ENCODE assay signal across 34 cellular contexts in genomic region chr19:40103600-40103999, GRCh38.
"Had no signal": no experiment of that assay in that cellular context is flagged by ENCODE, and none has a peak within 500 bp of the region (broad histone marks: within the 10 kb centered on the region; RNA-seq: fewer than 3 reads in every experiment).

No MANE protein-coding gene starts in this region.

- ATAC-seq: activated CD8-positive, alpha-beta T cell treated with anti-CD3 and anti-CD28 coated beads for 36 hours; activated naive CD4-positive, alpha-beta T cell treated with anti-CD3 and anti-CD28 coated beads, Interleukin-2, amount 50 U/mL, for 72 hours; activated T-cell treated with anti-CD3 and anti-CD28 coated beads, Interleukin-2, amount 50 U/mL, for 4 hours; activated T-cell treated with anti-CD3 and anti-CD28 coated beads, Interleukin-2, amount 50 U/mL, for 72 hours; activated T-helper 17 cell treated with anti-CD3 and anti-CD28 coated beads, Interleukin-2, amount 50 U/mL, for 72 hours; body of pancreas had no signal

- H3K9me3 ChIP-seq: adrenal gland, body of pancreas, breast epithelium had no signal

- H3K36me3 ChIP-seq: adrenal gland, brain microvascular endothelial cell, breast epithelium had no signal

- H3K4me3 ChIP-seq: adrenal gland, body of pancreas, breast epithelium had no signal

- FAIRE-seq: astrocyte, colon, TTC549 had no signal

- DNase-seq: activated B cell treated with CpG ODN at 0.5 μM for 24 hours; activated CD4-positive, alpha-beta memory T cell treated with anti-CD3 and anti-CD28 coated beads for 36 hours; activated CD4-positive, alpha-beta T cell treated with anti-CD3 and anti-CD28 coated beads for 4 hours; activated CD4-positive, alpha-beta T cell treated with anti-CD3 and anti-CD28 coated beads, Interleukin-2, amount 10 ng/mL, durations not matched to agents 24 days and 14 days; activated CD4-positive, alpha-beta T cell treated with anti-CD3 and anti-CD28 coated beads, Interleukin-2, amount 50 U/mL, for 1 hour; activated CD4-positive, alpha-beta T cell treated with anti-CD3 and anti-CD28 coated beads, Interleukin-2, amount 50 U/mL, for 4 hours; activated CD4-positive, CD25-positive, alpha-beta regulatory T cell treated with anti-CD3 and anti-CD28 coated beads, Interleukin-2, amount 50 U/mL, for 72 hours; activated CD8-positive, alpha-beta memory T cell treated with anti-CD3 and anti-CD28 coated beads, Interleukin-2, amount 50 U/mL, for 4 hours; activated CD8-positive, alpha-beta T cell treated with anti-CD3 and anti-CD28 coated beads for 36 hours; activated effector memory CD4-positive, alpha-beta T cell treated with anti-CD3 and anti-CD28 coated beads, Interleukin-2, amount 50 U/mL, for 16 hours; activated gamma-delta T cell treated with Interleukin-2 at 50 U/mL for 16 hours; activated naive CD4-positive, alpha-beta T cell; activated naive CD4-positive, alpha-beta T cell treated with anti-CD3 and anti-CD28 coated beads for 36 hours; activated naive CD4-positive, alpha-beta T cell treated with anti-CD3 and anti-CD28 coated beads, Interleukin-2, amount 50 U/mL, for 16 hours; activated naive CD8-positive, alpha-beta T cell treated with anti-CD3 and anti-CD28 coated beads for 36 hours; activated T-cell treated with anti-CD3 and anti-CD28 coated beads for 4 hours; activated T-cell treated with anti-CD3 and anti-CD28 coated beads, Interleukin-2, amount 50 U/mL, for 1 hour; activated T-cell treated with anti-CD3 and anti-CD28 coated beads, Interleukin-2, amount 50 U/mL, for 4 hours; activated T-cell treated with anti-CD3 and anti-CD28 coated beads, Interleukin-2, amount 50 U/mL, for 72 hours; adrenal gland; amniotic stem cell; aorta; body of pancreas; brain microvascular endothelial cell; central memory CD4-positive, alpha-beta T cell; T-helper 2 cell; T-helper 9 cell had no signal

- H3K27me3 ChIP-seq: adrenal gland, body of pancreas, brain microvascular endothelial cell, breast epithelium had no signal

- H3K4me1 ChIP-seq: adrenal gland, body of pancreas, breast epithelium had no signal

- H3K27ac ChIP-seq: adrenal gland, body of pancreas, brain microvascular endothelial cell, breast epithelium, VCaP had no signal
